In the genomic region with DNA sequence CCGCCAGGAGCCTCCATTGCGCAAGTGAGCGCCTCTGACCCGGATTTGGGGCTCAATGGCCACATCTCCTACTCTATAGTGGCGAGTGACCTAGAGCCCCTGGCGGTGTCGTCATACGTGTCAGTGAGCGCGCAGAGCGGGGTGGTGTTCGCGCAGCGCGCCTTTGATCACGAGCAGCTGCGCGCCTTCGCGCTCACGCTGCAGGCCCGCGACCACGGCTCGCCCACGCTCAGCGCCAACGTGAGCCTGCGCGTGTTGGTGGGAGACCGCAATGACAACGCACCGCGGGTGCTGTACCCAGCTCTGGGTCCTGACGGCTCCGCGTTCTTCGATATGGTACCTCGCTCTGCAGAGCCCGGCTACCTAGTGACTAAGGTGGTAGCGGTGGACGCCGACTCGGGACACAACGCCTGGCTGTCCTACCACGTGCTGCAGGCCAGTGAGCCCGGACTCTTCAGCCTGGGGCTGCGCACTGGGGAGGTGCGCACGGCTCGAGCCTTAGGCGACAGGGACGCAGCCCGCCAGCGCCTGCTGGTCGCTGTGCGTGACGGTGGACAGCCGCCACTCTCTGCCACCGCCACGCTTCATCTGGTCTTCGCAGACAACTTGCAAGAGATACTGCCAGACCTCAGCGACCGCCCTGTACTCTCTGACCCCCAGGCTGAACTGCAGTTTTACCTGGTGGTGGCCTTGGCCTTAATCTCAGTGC, we compare ENCODE assay signal across 1 cellular context.
TF ChIP-seq lines count a peak whose summit lies in the region.

No MANE protein-coding gene starts in this region.

TF ChIP-seq in WTC11, 78 proteins besides CTCF, POLR2A, EP300 and RAD21:
- TF ChIP-seq TCF7 (CRISPR knock-in tag; IDR thresholded peaks at IDR 0.05; ENCODE audit: low read depth) (no peak), TEAD4 (CRISPR knock-in tag; IDR thresholded peaks at IDR 0.05) (no peak), JUN (CRISPR knock-in tag; IDR thresholded peaks at IDR 0.05) (no peak), GTF2I (CRISPR knock-in tag; conservative IDR thresholded peaks at IDR 0.05) (no peak), ZNF232 (CRISPR knock-in tag; IDR thresholded peaks at IDR 0.05) (no peak)
- TF ChIP-seq, protein P1, sequence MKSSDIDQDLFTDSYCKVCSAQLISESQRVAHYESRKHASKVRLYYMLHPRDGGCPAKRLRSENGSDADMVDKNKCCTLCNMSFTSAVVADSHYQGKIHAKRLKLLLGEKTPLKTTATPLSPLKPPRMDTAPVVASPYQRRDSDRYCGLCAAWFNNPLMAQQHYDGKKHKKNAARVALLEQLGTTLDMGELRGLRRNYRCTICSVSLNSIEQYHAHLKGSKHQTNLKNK (CRISPR knock-in tag; IDR thresholded peaks at IDR 0.05) = no peak
- TF ChIP-seq, protein P2, sequence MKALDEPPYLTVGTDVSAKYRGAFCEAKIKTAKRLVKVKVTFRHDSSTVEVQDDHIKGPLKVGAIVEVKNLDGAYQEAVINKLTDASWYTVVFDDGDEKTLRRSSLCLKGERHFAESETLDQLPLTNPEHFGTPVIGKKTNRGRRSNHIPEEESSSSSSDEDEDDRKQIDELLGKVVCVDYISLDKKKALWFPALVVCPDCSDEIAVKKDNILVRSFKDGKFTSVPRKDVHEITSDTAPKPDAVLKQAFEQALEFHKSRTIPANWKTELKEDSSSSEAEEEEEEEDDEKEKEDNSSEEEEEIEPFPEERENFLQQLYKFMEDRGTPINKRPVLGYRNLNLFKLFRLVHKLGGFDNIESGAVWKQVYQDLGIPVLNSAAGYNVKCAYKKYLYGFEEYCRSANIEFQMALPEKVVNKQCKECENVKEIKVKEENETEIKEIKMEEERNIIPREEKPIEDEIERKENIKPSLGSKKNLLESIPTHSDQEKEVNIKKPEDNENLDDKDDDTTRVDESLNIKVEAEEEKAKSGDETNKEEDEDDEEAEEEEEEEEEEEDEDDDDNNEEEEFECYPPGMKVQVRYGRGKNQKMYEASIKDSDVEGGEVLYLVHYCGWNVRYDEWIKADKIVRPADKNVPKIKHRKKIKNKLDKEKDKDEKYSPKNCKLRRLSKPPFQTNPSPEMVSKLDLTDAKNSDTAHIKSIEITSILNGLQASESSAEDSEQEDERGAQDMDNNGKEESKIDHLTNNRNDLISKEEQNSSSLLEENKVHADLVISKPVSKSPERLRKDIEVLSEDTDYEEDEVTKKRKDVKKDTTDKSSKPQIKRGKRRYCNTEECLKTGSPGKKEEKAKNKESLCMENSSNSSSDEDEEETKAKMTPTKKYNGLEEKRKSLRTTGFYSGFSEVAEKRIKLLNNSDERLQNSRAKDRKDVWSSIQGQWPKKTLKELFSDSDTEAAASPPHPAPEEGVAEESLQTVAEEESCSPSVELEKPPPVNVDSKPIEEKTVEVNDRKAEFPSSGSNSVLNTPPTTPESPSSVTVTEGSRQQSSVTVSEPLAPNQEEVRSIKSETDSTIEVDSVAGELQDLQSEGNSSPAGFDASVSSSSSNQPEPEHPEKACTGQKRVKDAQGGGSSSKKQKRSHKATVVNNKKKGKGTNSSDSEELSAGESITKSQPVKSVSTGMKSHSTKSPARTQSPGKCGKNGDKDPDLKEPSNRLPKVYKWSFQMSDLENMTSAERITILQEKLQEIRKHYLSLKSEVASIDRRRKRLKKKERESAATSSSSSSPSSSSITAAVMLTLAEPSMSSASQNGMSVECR (CRISPR knock-in tag; IDR thresholded peaks at IDR 0.05; ENCODE audit: borderline replicate concordance) = no peak
- TF ChIP-seq, protein P3, sequence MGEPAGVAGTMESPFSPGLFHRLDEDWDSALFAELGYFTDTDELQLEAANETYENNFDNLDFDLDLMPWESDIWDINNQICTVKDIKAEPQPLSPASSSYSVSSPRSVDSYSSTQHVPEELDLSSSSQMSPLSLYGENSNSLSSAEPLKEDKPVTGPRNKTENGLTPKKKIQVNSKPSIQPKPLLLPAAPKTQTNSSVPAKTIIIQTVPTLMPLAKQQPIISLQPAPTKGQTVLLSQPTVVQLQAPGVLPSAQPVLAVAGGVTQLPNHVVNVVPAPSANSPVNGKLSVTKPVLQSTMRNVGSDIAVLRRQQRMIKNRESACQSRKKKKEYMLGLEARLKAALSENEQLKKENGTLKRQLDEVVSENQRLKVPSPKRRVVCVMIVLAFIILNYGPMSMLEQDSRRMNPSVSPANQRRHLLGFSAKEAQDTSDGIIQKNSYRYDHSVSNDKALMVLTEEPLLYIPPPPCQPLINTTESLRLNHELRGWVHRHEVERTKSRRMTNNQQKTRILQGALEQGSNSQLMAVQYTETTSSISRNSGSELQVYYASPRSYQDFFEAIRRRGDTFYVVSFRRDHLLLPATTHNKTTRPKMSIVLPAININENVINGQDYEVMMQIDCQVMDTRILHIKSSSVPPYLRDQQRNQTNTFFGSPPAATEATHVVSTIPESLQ (CRISPR knock-in tag; IDR thresholded peaks at IDR 0.05) = no peak
- TF ChIP-seq, protein P4, sequence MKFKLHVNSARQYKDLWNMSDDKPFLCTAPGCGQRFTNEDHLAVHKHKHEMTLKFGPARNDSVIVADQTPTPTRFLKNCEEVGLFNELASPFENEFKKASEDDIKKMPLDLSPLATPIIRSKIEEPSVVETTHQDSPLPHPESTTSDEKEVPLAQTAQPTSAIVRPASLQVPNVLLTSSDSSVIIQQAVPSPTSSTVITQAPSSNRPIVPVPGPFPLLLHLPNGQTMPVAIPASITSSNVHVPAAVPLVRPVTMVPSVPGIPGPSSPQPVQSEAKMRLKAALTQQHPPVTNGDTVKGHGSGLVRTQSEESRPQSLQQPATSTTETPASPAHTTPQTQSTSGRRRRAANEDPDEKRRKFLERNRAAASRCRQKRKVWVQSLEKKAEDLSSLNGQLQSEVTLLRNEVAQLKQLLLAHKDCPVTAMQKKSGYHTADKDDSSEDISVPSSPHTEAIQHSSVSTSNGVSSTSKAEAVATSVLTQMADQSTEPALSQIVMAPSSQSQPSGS (CRISPR knock-in tag; IDR thresholded peaks at IDR 0.05; ENCODE audit: borderline replicate concordance, low read depth) = no peak
